In the genomic region with DNA sequence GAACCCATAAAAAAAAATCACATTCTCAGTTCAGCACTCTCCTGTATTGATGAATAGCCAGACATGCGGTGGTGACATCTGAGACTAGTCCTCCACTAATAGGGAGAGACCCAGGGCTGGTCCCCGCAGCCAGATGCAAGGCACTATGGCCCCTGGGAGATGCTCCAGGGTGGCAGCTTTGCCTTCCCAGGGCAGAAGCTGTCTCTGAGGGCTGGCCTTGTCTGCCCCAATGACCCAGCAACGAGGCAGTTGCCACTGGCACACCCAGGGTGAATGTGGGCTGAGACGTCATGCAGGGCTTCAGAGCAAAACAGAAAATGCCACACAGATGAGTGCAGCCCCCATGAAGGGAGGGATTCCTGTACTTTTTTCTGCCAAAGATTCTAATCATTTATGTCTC, we compare ENCODE assay signal across 19 cellular contexts. TPM values are rescaled to one million over a fixed set of nuclear protein-coding genes. Genes with fewer than 3 reads are reported as not detected.
DNase-seq lines count a peak whose midpoint lies in the region; ATAC-seq and TF ChIP-seq lines count a peak whose summit lies in the region.
"Had no signal": no experiment of that assay in that cellular context is flagged by ENCODE, and none has a peak within 500 bp of the region (broad histone marks: within the 10 kb centered on the region; RNA-seq: fewer than 3 reads in every experiment).

No MANE protein-coding gene starts in this region.

- H2AFZ ChIP-seq in H9 (ENCODE audit: low read length) (no peak overlapping the region), trophoblast cell (ENCODE audit: insufficient read depth, low read length, poor library complexity) (no peak overlapping the region)

- H3K56ac ChIP-seq in H9 (ENCODE audit: insufficient read length, low read depth, low read length) = no peak overlapping the region

- no peak overlapping the region for H3K4me3 Mint-ChIP-seq in activated CD4-positive, alpha-beta memory T cell treated with anti-CD3 and anti-CD28 coated beads, Interleukin-2, amount 10 ng/mL, durations not matched to agents 7 days and 5 days
- H3K4me3 Mint-ChIP-seq in activated CD4-positive, alpha-beta memory T cell treated with anti-CD3 and anti-CD28 coated beads for 36 hours = no peak overlapping the region
- H3K4me3 Mint-ChIP-seq in H9 (no peak overlapping the region), endodermal cell (no peak overlapping the region)
- H3K4me3 Mint-ChIP-seq: CD14-positive monocyte; CD4-positive, alpha-beta memory T cell had no signal

- H3K9me3 ChIP-seq in H9 (ENCODE audit: control insufficient read depth, low read depth, low read length) = no peaks in the 10 kb centered on the region
- H3K9me3 ChIP-seq in endodermal cell (ENCODE audit: control insufficient read depth, low read length) = no peaks in the 10 kb centered on the region
- H3K9me3 ChIP-seq in trophoblast cell (ENCODE audit: insufficient read depth, low read depth, low read length) = peaks cover 1% of the 10 kb centered on the region
- H3K9me3 ChIP-seq in BE2C = no peaks in the 10 kb centered on the region
- H3K9me3 ChIP-seq: A549, BLaER1 had no signal

- no CpG with 5 or more reads among the region's 4 CpGs for WGBS in H9 (ENCODE audit: extremely low coverage, insufficient read length, low lambda C conversion rate)
- 86 to 94% methylated on average over 3 to 4 of the region's 4 CpGs for WGBS in endodermal cell (ENCODE audit: insufficient coverage in 1 of 2, insufficient read length in 1 of 2), 2 experiments
- no CpG with 5 or more reads among the region's 4 CpGs for WGBS in trophoblast cell (ENCODE audit: extremely low coverage, insufficient coverage, insufficient read length)

- H3K23me2 ChIP-seq in H9 (ENCODE audit: insufficient read length, low read depth, low read length, poor library complexity, severe bottlenecking) = no peaks in the 10 kb centered on the region

- H2BK5ac ChIP-seq in H9 (ENCODE audit: insufficient read length, low read length) = no peak overlapping the region
- no peak overlapping the region for H2BK5ac ChIP-seq in trophoblast cell (ENCODE audit: low read depth, low read length, poor library complexity)

- no peak overlapping the region for H2AK5ac ChIP-seq in H9 (ENCODE audit: insufficient read length, low read length)
- H2AK5ac ChIP-seq in trophoblast cell (ENCODE audit: low read length) = no peak overlapping the region

- no peaks in the 10 kb centered on the region for H3K4me1 Mint-ChIP-seq in activated CD4-positive, alpha-beta memory T cell treated with anti-CD3 and anti-CD28 coated beads, Interleukin-2, amount 10 ng/mL, durations not matched to agents 7 days and 5 days
- H3K4me1 Mint-ChIP-seq in activated CD4-positive, alpha-beta memory T cell treated with anti-CD3 and anti-CD28 coated beads for 36 hours (ENCODE audit: low read depth) = peaks cover 7% of the 10 kb centered on the region
- H3K4me1 Mint-ChIP-seq in H9 = 0 out of 4 replicates have a peak, but pooled peaks cover 0 to 6% of the 10 kb centered on the region in 2 experiments
- H3K4me1 Mint-ChIP-seq in endodermal cell = no peaks in the 10 kb centered on the region

- H3K27me3 ChIP-seq in H9 (ENCODE audit: insufficient read depth, low read length) (no peaks in the 10 kb centered on the region), endodermal cell (ENCODE audit: control insufficient read depth, insufficient read depth, low read length, poor library complexity, severe bottlenecking) (no peaks in the 10 kb centered on the region), trophoblast cell (ENCODE audit: insufficient read depth, low read length) (no peaks in the 10 kb centered on the region), BE2C (no peaks in the 10 kb centered on the region)
- H3K27me3 ChIP-seq: BLaER1 had no signal

- H4K8ac ChIP-seq in H9 (replicated peaks; ENCODE audit: insufficient read length, low read depth, low read length) = no peak overlapping the region
- no peak overlapping the region for H4K8ac ChIP-seq in trophoblast cell (ENCODE audit: low read depth, low read length)

- no peak for ATAC-seq in GM18505 (IDR thresholded peaks at IDR 0.05; ENCODE audit: unreplicated experiment)
- ATAC-seq: A549, HepG2 had no signal

- H2BK120ac ChIP-seq in H9 (ENCODE audit: low read depth, low read length, poor library complexity, severe bottlenecking) = no peak overlapping the region
- H2BK120ac ChIP-seq in trophoblast cell (ENCODE audit: insufficient read depth, low read length, poor library complexity) = no peak overlapping the region

- no peak overlapping the region for H3T11ph ChIP-seq in H9 (ENCODE audit: low read length)

- intact Hi-C loops in activated CD4-positive, alpha-beta memory T cell treated with anti-CD3 and anti-CD28 coated beads for 36 hours (cut with micrococcal nuclease) = no loop called here

- H4K20me1 ChIP-seq in H9 (ENCODE audit: control insufficient read depth, insufficient read depth, insufficient read length) = no peaks in the 10 kb centered on the region
- H4K20me1 ChIP-seq: BLaER1 had no signal

- H3K4me3 ChIP-seq in endodermal cell (ENCODE audit: low read length) (no peak overlapping the region), trophoblast cell (ENCODE audit: low read depth, low read length) (no peak overlapping the region), BE2C (ENCODE audit: low read depth, low read length) (no peak overlapping the region)
- H3K4me3 ChIP-seq: A549, BLaER1 had no signal

- H3K4me2 ChIP-seq in H9 (ENCODE audit: insufficient read depth, insufficient read length, low read length) = no peak overlapping the region
- no peak overlapping the region for H3K4me2 ChIP-seq in trophoblast cell (ENCODE audit: low read length)
- H3K4me2 ChIP-seq: A549, BLaER1 had no signal

- H3K18ac ChIP-seq in H9 (ENCODE audit: insufficient read length, low read depth, low read length) = no peak overlapping the region
- no peak overlapping the region for H3K18ac ChIP-seq in trophoblast cell (ENCODE audit: low read length)

- no peak overlapping the region for H2BK15ac ChIP-seq in H9 (ENCODE audit: low read depth, low read length)

- POLR2A ChIA-PET in activated CD4-positive, alpha-beta memory T cell treated with anti-CD3 and anti-CD28 coated beads, Interleukin-2, amount 10 ng/mL, durations not matched to agents 7 days and 5 days (lab: Charles Lee) = no interaction called here
- POLR2A ChIA-PET in activated CD4-positive, alpha-beta memory T cell treated with anti-CD3 and anti-CD28 coated beads for 36 hours (lab: Charles Lee) = no interaction called here

- peak; percentile 1 for DNase-seq in activated CD4-positive, alpha-beta memory T cell treated with anti-CD3 and anti-CD28 coated beads, Interleukin-2, amount 10 ng/mL, durations not matched to agents 7 days and 5 days
- DNase-seq in activated CD4-positive, alpha-beta memory T cell treated with anti-CD3 and anti-CD28 coated beads for 36 hours = no peak
- DNase-seq in H9 (peak; percentile 12), endodermal cell (peak; percentile 21), trophoblast cell (peak; percentile 37 to 60), BE2C (no peak), NAMALWA (ENCODE audit: low spot score) (no peak)
- DNase-seq: AML-193; CD4-positive, alpha-beta memory T cell; DMS79 treated with DMSO at 0.1 percent for 48 hours; GF-D8; GOT3; H7 had no signal

- H3K79me1 ChIP-seq in H9 (ENCODE audit: insufficient read depth, low read depth, low read length, poor library complexity, severe bottlenecking) = no peaks in the 10 kb centered on the region
- no peaks in the 10 kb centered on the region for H3K79me1 ChIP-seq in trophoblast cell (ENCODE audit: low read length)

- no peaks in the 10 kb centered on the region for H3K36me3 Mint-ChIP-seq in activated CD4-positive, alpha-beta memory T cell treated with anti-CD3 and anti-CD28 coated beads, Interleukin-2, amount 10 ng/mL, durations not matched to agents 7 days and 5 days (ENCODE audit: low read depth)
- no peaks in the 10 kb centered on the region for H3K36me3 Mint-ChIP-seq in activated CD4-positive, alpha-beta memory T cell treated with anti-CD3 and anti-CD28 coated beads for 36 hours
- H3K36me3 Mint-ChIP-seq in H9 (ENCODE audit: insufficient read depth in 1 of 3, low read depth in 3 of 3) (no peaks in the 10 kb centered on the region), endodermal cell (ENCODE audit: low read depth) (no peaks in the 10 kb centered on the region)
- H3K36me3 Mint-ChIP-seq: CD4-positive, alpha-beta memory T cell had no signal

- H4K91ac ChIP-seq in H9 (ENCODE audit: insufficient read length, low read depth, low read length) (no peak overlapping the region), trophoblast cell (ENCODE audit: low read depth, low read length) (no peak overlapping the region)

- H3K14ac ChIP-seq in H9 (ENCODE audit: insufficient read depth, low read length) = no peak overlapping the region
- no peak overlapping the region for H3K14ac ChIP-seq in trophoblast cell (ENCODE audit: low read length)

- H3K4me1 ChIP-seq in H9 (ENCODE audit: insufficient read depth, low read length) (no peaks in the 10 kb centered on the region), endodermal cell (ENCODE audit: control insufficient read depth, insufficient read depth, low read length) (no peaks in the 10 kb centered on the region), trophoblast cell (ENCODE audit: control insufficient read depth in 1 of 2, insufficient read depth in 2 of 2, low read length in 2 of 2) (peaks cover 3 to 7% of the 10 kb centered on the region in 2 experiments), BE2C (peaks cover 7% of the 10 kb centered on the region; the same call in 1 of the 2 replicates)
- H3K4me1 ChIP-seq: A549 had no signal

- no peak for TF ChIP-seq POLR2A in GM18505 (IDR thresholded peaks at IDR 0.05; ENCODE audit: borderline replicate concordance, extremely low read depth, insufficient read depth, insufficient read length)

- TF ChIP-seq CTCF in H9 (conservative IDR thresholded peaks at IDR 0.05) (no peak), endodermal cell (conservative IDR thresholded peaks at IDR 0.05) (no peak), BE2C (IDR thresholded peaks at IDR 0.05; ENCODE audit: low read depth, low read length) (no peak)

- CTCF ChIA-PET in activated CD4-positive, alpha-beta memory T cell treated with anti-CD3 and anti-CD28 coated beads, Interleukin-2, amount 10 ng/mL, durations not matched to agents 7 days and 5 days (lab: Charles Lee) = interaction anchor here (1.1 kb wide), 1 partner anchor 203 kb away, joined by 3 read pairs; no protein-coding TSS in a partner anchor
- CTCF ChIA-PET in activated CD4-positive, alpha-beta memory T cell treated with anti-CD3 and anti-CD28 coated beads for 36 hours (lab: Charles Lee) = no interaction called here

- no peaks in the 10 kb centered on the region for H3K79me2 ChIP-seq in H9 (ENCODE audit: insufficient read depth, low read length)
- no peaks in the 10 kb centered on the region for H3K79me2 ChIP-seq in trophoblast cell (ENCODE audit: control insufficient read depth, insufficient read depth, low read length, poor library complexity)

- H3K27ac Mint-ChIP-seq in activated CD4-positive, alpha-beta memory T cell treated with anti-CD3 and anti-CD28 coated beads, Interleukin-2, amount 10 ng/mL, durations not matched to agents 7 days and 5 days = no peak overlapping the region
- H3K27ac Mint-ChIP-seq in activated CD4-positive, alpha-beta memory T cell treated with anti-CD3 and anti-CD28 coated beads for 36 hours = no peak overlapping the region
- H3K27ac Mint-ChIP-seq in H9 (no peak overlapping the region), endodermal cell (no peak overlapping the region)

- H3K9ac ChIP-seq in H9 (ENCODE audit: extremely low read depth, insufficient read length, low read length) = no peak overlapping the region
- H3K9ac ChIP-seq in endodermal cell (ENCODE audit: extremely low read depth, low read length, poor library complexity, severe bottlenecking) = no peak overlapping the region
- H3K9ac ChIP-seq in trophoblast cell (ENCODE audit: low read length) = no peak overlapping the region
- H3K9ac ChIP-seq: BLaER1 had no signal

- H3K36me3 ChIP-seq in endodermal cell (ENCODE audit: control insufficient read depth, insufficient read depth, low read length) (no peaks in the 10 kb centered on the region), trophoblast cell (ENCODE audit: control insufficient read depth in 1 of 2, insufficient read depth in 2 of 2, low read length in 2 of 2) (no peaks in the 10 kb centered on the region), BE2C (no peaks in the 10 kb centered on the region)
- H3K36me3 ChIP-seq: BLaER1 had no signal

- no peak overlapping the region for H3K27ac ChIP-seq in H9 (ENCODE audit: insufficient read length, low read depth, low read length)
- no peak overlapping the region for H3K27ac ChIP-seq in endodermal cell (ENCODE audit: low read depth, low read length)
- no peak overlapping the region for H3K27ac ChIP-seq in trophoblast cell (ENCODE audit: low read depth, low read length)
- H3K27ac ChIP-seq: 22Rv1, A549, BLaER1 had no signal

- no peak overlapping the region for H4K12ac ChIP-seq in trophoblast cell (ENCODE audit: low read depth, low read length)

- H3K27me3 Mint-ChIP-seq in activated CD4-positive, alpha-beta memory T cell treated with anti-CD3 and anti-CD28 coated beads, Interleukin-2, amount 10 ng/mL, durations not matched to agents 7 days and 5 days = no peaks in the 10 kb centered on the region
- H3K27me3 Mint-ChIP-seq in activated CD4-positive, alpha-beta memory T cell treated with anti-CD3 and anti-CD28 coated beads for 36 hours = no peaks in the 10 kb centered on the region
- peaks cover 2% of the 10 kb centered on the region; the same call in 1 of the 2 replicates for H3K27me3 Mint-ChIP-seq in H9 (ENCODE audit: low read depth)
- H3K27me3 Mint-ChIP-seq in endodermal cell (ENCODE audit: insufficient read depth) = peaks cover 8% of the 10 kb centered on the region
- H3K27me3 Mint-ChIP-seq: CD4-positive, alpha-beta memory T cell had no signal

- H3K23ac ChIP-seq in H9 (ENCODE audit: insufficient read length, low read depth, low read length) = no peak overlapping the region
- no peak overlapping the region for H3K23ac ChIP-seq in trophoblast cell (ENCODE audit: low read length)

- no peaks in the 10 kb centered on the region for H3K9me3 Mint-ChIP-seq in activated CD4-positive, alpha-beta memory T cell treated with anti-CD3 and anti-CD28 coated beads, Interleukin-2, amount 10 ng/mL, durations not matched to agents 7 days and 5 days
- no peaks in the 10 kb centered on the region for H3K9me3 Mint-ChIP-seq in activated CD4-positive, alpha-beta memory T cell treated with anti-CD3 and anti-CD28 coated beads for 36 hours
- no peaks in the 10 kb centered on the region for H3K9me3 Mint-ChIP-seq in H9
- no peaks in the 10 kb centered on the region for H3K9me3 Mint-ChIP-seq in endodermal cell
- H3K9me3 Mint-ChIP-seq: CD14-positive monocyte; CD4-positive, alpha-beta memory T cell had no signal

- no peak overlapping the region for H2BK20ac ChIP-seq in H9 (ENCODE audit: low read depth, low read length, poor library complexity, severe bottlenecking)

- H3K4ac ChIP-seq in H9 (ENCODE audit: low read depth, low read length) (no peak overlapping the region), trophoblast cell (ENCODE audit: low read depth, low read length) (no peak overlapping the region)

- no peak overlapping the region for H4K5ac ChIP-seq in H9 (ENCODE audit: insufficient read length, low read depth, low read length)

- no peak overlapping the region for H2BK12ac ChIP-seq in H9 (ENCODE audit: insufficient read length, low read depth, low read length)
- H2BK12ac ChIP-seq in trophoblast cell (ENCODE audit: low read length) = no peak overlapping the region

RNA-seq across cellular contexts. Expression of a gene that starts 50.1 kb away (rescaled TPM):
- total RNA-seq in activated CD4-positive, alpha-beta memory T cell treated with anti-CD3 and anti-CD28 coated beads, Interleukin-2, amount 10 ng/mL, durations not matched to agents 7 days and 5 days = not detected
- total RNA-seq in activated CD4-positive, alpha-beta memory T cell treated with anti-CD3 and anti-CD28 coated beads for 36 hours = under 1 TPM; 0.50 to 0.56 TPM
- total RNA-seq in H9 (2021) (0.20 TPM in 1 of 2 replicates, not detected in the other), endodermal cell (not detected)
- 12.8 TPM for polyA plus RNA-seq in endodermal cell (2013, experiment 1 of 2)
- 8.9 TPM for polyA plus RNA-seq in endodermal cell (2013, experiment 2 of 2)
- polyA plus RNA-seq in trophoblast cell (2013) = 0.04 TPM in 1 of 2 replicates, not detected in the other
- not detected for polyA plus RNA-seq in BE2C (2012; ENCODE audit: insufficient read depth, insufficient read length, low read depth)
- total RNA-seq: H7, HepG2 had no signal
- polyA plus RNA-seq: CD14-positive monocyte had no signal

Comparison
In these comparisons a context has a peak if more than half of its experiments do, and no peak if none do; other contexts are left out.
1. DNase-seq: peak in activated CD4-positive, alpha-beta memory T cell treated with anti-CD3 and anti-CD28 coated beads, Interleukin-2, amount 10 ng/mL, durations not matched to agents 7 days and 5 days (single experiment), H9 (single experiment), endodermal cell (single experiment) and trophoblast cell (2 of 2); none in activated CD4-positive, alpha-beta memory T cell treated with anti-CD3 and anti-CD28 coated beads for 36 hours (single experiment), BE2C (single experiment) and NAMALWA (single experiment).